Comparison of ENCODE assay signal across 8 cellular contexts in the genomic region with DNA sequence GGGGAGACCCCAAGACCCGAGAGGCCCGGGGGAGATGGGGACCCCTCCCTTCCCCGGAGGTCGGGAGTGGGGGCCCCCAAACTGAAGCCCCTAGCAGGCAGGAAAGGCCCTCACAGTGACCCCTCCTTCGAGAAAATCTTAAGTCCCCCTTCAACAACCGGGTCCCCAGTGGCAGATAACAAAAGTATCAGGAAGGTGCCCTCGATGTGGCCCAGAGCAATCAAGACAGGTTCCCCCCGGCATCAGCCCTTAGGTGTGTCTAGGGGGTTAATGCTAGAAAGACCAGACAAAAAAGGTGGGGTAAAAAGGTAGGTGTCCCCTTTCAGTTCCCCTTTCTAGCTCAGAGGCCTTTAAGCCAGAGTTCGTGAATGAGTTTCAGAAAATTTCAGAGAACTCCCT. TPM values are rescaled to one million over a fixed set of nuclear protein-coding genes. Genes with fewer than 3 reads are reported as not detected.
DNase-seq lines count a peak whose midpoint lies in the region; ATAC-seq and TF ChIP-seq lines count a peak whose summit lies in the region.

No MANE protein-coding gene starts in this region.

- H3K27me3 ChIP-seq in spleen (replicated peaks in 1 of 7) = no peaks in the 10 kb centered on the region

- ATAC-seq in activated CD8-positive, alpha-beta memory T cell treated with anti-CD3 and anti-CD28 coated beads, Interleukin-2, amount 10 ng/mL, durations not matched to agents 7 days and 5 days = no peak
- ATAC-seq in GM18868 (IDR thresholded peaks at IDR 0.05; ENCODE audit: unreplicated experiment) = no peak

- H3K4me3 Mint-ChIP-seq in activated CD8-positive, alpha-beta memory T cell treated with anti-CD3 and anti-CD28 coated beads, Interleukin-2, amount 10 ng/mL, durations not matched to agents 7 days and 5 days = peak overlapping the region; percentile 74
- H3K4me3 Mint-ChIP-seq in T-helper 2 cell treated with Interferon-gamma antibody and Interleukin-4, amounts not matched to agents 5 μg/mL and 100 μg/mL, for 36 hours = peak overlapping the region; percentile 87

- WGBS in spleen, 5 donors = 1 to 8% (median 4%) methylated on average over 7 to 9 of the region's 9 CpGs

- CTCF ChIA-PET in activated CD8-positive, alpha-beta memory T cell treated with anti-CD3 and anti-CD28 coated beads, Interleukin-2, amount 10 ng/mL, durations not matched to agents 7 days and 5 days (lab: Charles Lee) = interaction anchor here (1.2 to 7.0 kb wide), 5 partner anchors 11 to 63 kb away, joined by 3 to 60 read pairs (median 3); no protein-coding TSS in a partner anchor

- peak overlapping the region; percentile 78 for H3K27ac Mint-ChIP-seq in activated CD8-positive, alpha-beta memory T cell treated with anti-CD3 and anti-CD28 coated beads, Interleukin-2, amount 10 ng/mL, durations not matched to agents 7 days and 5 days
- peak overlapping the region; percentile 86 for H3K27ac Mint-ChIP-seq in T-helper 2 cell treated with Interferon-gamma antibody and Interleukin-4, amounts not matched to agents 5 μg/mL and 100 μg/mL, for 36 hours

- no peak for TF ChIP-seq POLR2A in spleen (IDR thresholded peaks at IDR 0.05)

- TF ChIP-seq CTCF in foreskin fibroblast (IDR thresholded peaks at IDR 0.05; ENCODE audit: low read depth, low read length) = no peak
- TF ChIP-seq CTCF in spleen (IDR thresholded peaks at IDR 0.05 in 8 of 11, conservative IDR thresholded peaks at IDR 0.05 in 3 of 11) = peak in 1 of 11 experiments; percentile 11

- peak; percentile 46 for DNase-seq in activated CD8-positive, alpha-beta memory T cell treated with anti-CD3 and anti-CD28 coated beads, Interleukin-2, amount 10 ng/mL, durations not matched to agents 7 days and 5 days
- DNase-seq in activated CD8-positive, alpha-beta memory T cell treated with anti-CD3 and anti-CD28 coated beads for 24 hours = no peak
- no peak for DNase-seq in T-helper 2 cell treated with Interferon-gamma antibody and Interleukin-4, amounts not matched to agents 5 μg/mL and 100 μg/mL, for 36 hours (ENCODE audit: low spot score)
- DNase-seq in foreskin fibroblast (no peak), spleen (no peak), posterior vena cava (ENCODE audit: low spot score) (no peak), NCI-H2171 treated with DMSO at 0.1 percent for 48 hours (lab: John Stamatoyannopoulos, UW) (no peak)

- peaks cover 63% of the 10 kb centered on the region for H3K4me1 Mint-ChIP-seq in activated CD8-positive, alpha-beta memory T cell treated with anti-CD3 and anti-CD28 coated beads, Interleukin-2, amount 10 ng/mL, durations not matched to agents 7 days and 5 days
- peaks cover 48% of the 10 kb centered on the region for H3K4me1 Mint-ChIP-seq in T-helper 2 cell treated with Interferon-gamma antibody and Interleukin-4, amounts not matched to agents 5 μg/mL and 100 μg/mL, for 36 hours (ENCODE audit: low read depth)

- H3K9me3 ChIP-seq in spleen = no peaks in the 10 kb centered on the region

- H3K9me3 Mint-ChIP-seq in activated CD8-positive, alpha-beta memory T cell treated with anti-CD3 and anti-CD28 coated beads, Interleukin-2, amount 10 ng/mL, durations not matched to agents 7 days and 5 days (ENCODE audit: low read depth) = no peaks in the 10 kb centered on the region
- no peaks in the 10 kb centered on the region for H3K9me3 Mint-ChIP-seq in T-helper 2 cell treated with Interferon-gamma antibody and Interleukin-4, amounts not matched to agents 5 μg/mL and 100 μg/mL, for 36 hours

- no peaks in the 10 kb centered on the region for H3K36me3 Mint-ChIP-seq in activated CD8-positive, alpha-beta memory T cell treated with anti-CD3 and anti-CD28 coated beads, Interleukin-2, amount 10 ng/mL, durations not matched to agents 7 days and 5 days
- peaks cover 2% of the 10 kb centered on the region for H3K36me3 Mint-ChIP-seq in T-helper 2 cell treated with Interferon-gamma antibody and Interleukin-4, amounts not matched to agents 5 μg/mL and 100 μg/mL, for 36 hours (ENCODE audit: low read depth)

- H3K4me3 ChIP-seq in foreskin fibroblast (ENCODE audit: low read depth in 1 of 2, low read length in 2 of 2) (peak overlapping the region; percentile 69 to 83), spleen (peak overlapping the region; percentile 63 to 90 (median 70))

- intact Hi-C loops in spleen (cut with DNase I; ENCODE audit: low total_unique reads) (no loop called here), posterior vena cava (cut with DNase I) (no loop called here)

- peaks cover 0 to 13% (median 0%) of the 10 kb centered on the region in 6 donors for H3K36me3 ChIP-seq in spleen

- H3K27ac ChIP-seq in spleen = peak overlapping the region; percentile 83 to 96 (median 92)

- peaks cover 38 to 97% (median 76%) of the 10 kb centered on the region in 6 donors for H3K4me1 ChIP-seq in spleen

- H3K27me3 Mint-ChIP-seq in activated CD8-positive, alpha-beta memory T cell treated with anti-CD3 and anti-CD28 coated beads, Interleukin-2, amount 10 ng/mL, durations not matched to agents 7 days and 5 days = no peaks in the 10 kb centered on the region
- no peaks in the 10 kb centered on the region for H3K27me3 Mint-ChIP-seq in T-helper 2 cell treated with Interferon-gamma antibody and Interleukin-4, amounts not matched to agents 5 μg/mL and 100 μg/mL, for 36 hours (ENCODE audit: low read depth)

RNA-seq across cellular contexts. Expression of a gene that starts 0.3 kb away (rescaled TPM):
- total RNA-seq in activated CD8-positive, alpha-beta memory T cell treated with anti-CD3 and anti-CD28 coated beads, Interleukin-2, amount 10 ng/mL, durations not matched to agents 7 days and 5 days = 10 to 100 TPM; 46.6 to 87.5 TPM
- total RNA-seq in spleen = 100 to 1,000 TPM in 5 of 7 donors, 10 to 100 TPM in 2; 95.3 to 142 (median 124) TPM
- 10 to 100 TPM; 17.2 to 44.4 (median 24.1) TPM for polyA plus RNA-seq in spleen
- total RNA-seq in posterior vena cava = 100 to 1,000 TPM; 108 to 120 TPM
